9 cellular contexts compared by ENCODE assay signal in genomic region chr19:4122480-4122879, GRCh38. TPM values are rescaled to one million over a fixed set of nuclear protein-coding genes. Genes with fewer than 3 reads are reported as not detected.
DNase-seq lines count a peak whose midpoint lies in the region; ATAC-seq, FAIRE-seq and TF ChIP-seq lines count a peak whose summit lies in the region.
"Had no signal": no experiment of that assay in that cellular context is flagged by ENCODE, and none has a peak within 500 bp of the region (broad histone marks: within the 10 kb centered on the region; RNA-seq: fewer than 3 reads in every experiment).

No MANE protein-coding gene starts in this region.

- peak overlapping the region; percentile 59 to 94 for H3K9ac ChIP-seq in kidney (ENCODE audit: low read length in 2 of 2)

- ATAC-seq in activated CD8-positive, alpha-beta memory T cell treated with anti-CD3 and anti-CD28 coated beads, Interleukin-2, amount 10 ng/mL, durations not matched to agents 7 days and 5 days = no peak
- ATAC-seq in activated naive CD8-positive, alpha-beta T cell treated with anti-CD3 and anti-CD28 coated beads, Interleukin-2, amount 50 U/mL, for 24 hours = no peak

- H3K36me3 ChIP-seq in kidney (ENCODE audit: control insufficient read depth in 1 of 2, insufficient read depth in 2 of 2, low read length in 2 of 2) = no peaks in the 10 kb centered on the region

- no peak for DNase-seq in activated CD8-positive, alpha-beta memory T cell treated with anti-CD3 and anti-CD28 coated beads, Interleukin-2, amount 10 ng/mL, durations not matched to agents 7 days and 5 days
- DNase-seq in activated CD8-positive, alpha-beta memory T cell treated with anti-CD3 and anti-CD28 coated beads, Interleukin-2, amount 50 U/mL, for 4 hours = no peak
- no peak for DNase-seq in activated naive CD8-positive, alpha-beta T cell treated with anti-CD3 and anti-CD28 coated beads, Interleukin-2, amount 50 U/mL, for 24 hours
- DNase-seq in kidney (no peak), substantia nigra (lab: John Stamatoyannopoulos, UW) (no peak), HPDE6-E6E7 (ENCODE audit: extremely low spot score) (no peak), AG08396 (ENCODE audit: low spot score) (no peak), NCI-H2029 (lab: John Stamatoyannopoulos, UW) (no peak)
- DNase-seq: activated CD4-positive, alpha-beta T cell treated with anti-CD3 and anti-CD28 coated beads for 4 hours had no signal

- H3K4me1 ChIP-seq in kidney (ENCODE audit: control insufficient read depth in 1 of 2, insufficient read depth in 1 of 2, low read depth in 1 of 2, low read length in 2 of 2) = peaks cover 11 to 14% of the 10 kb centered on the region in 2 donors

- CTCF ChIA-PET in activated CD8-positive, alpha-beta memory T cell treated with anti-CD3 and anti-CD28 coated beads, Interleukin-2, amount 10 ng/mL, durations not matched to agents 7 days and 5 days (lab: Charles Lee) = no interaction called here

- no peak for TF ChIP-seq CTCF in kidney (IDR thresholded peaks at IDR 0.05; ENCODE audit: borderline replicate concordance, extremely low read depth, insufficient read depth)

- peak overlapping the region; percentile 87 for H3K27ac Mint-ChIP-seq in activated CD8-positive, alpha-beta memory T cell treated with anti-CD3 and anti-CD28 coated beads, Interleukin-2, amount 10 ng/mL, durations not matched to agents 7 days and 5 days
- H3K27ac Mint-ChIP-seq in activated naive CD8-positive, alpha-beta T cell treated with anti-CD3 and anti-CD28 coated beads, Interleukin-2, amount 50 U/mL, for 24 hours = peak overlapping the region; percentile 96

- H3K27ac ChIP-seq in kidney (ENCODE audit: low read depth in 2 of 2, low read length in 2 of 2) (no peak overlapping the region), substantia nigra (ENCODE audit: low read depth, low read length, poor library complexity, severe bottlenecking) (peak overlapping the region; percentile 72)

- peak overlapping the region; percentile 87 for H3K4me3 Mint-ChIP-seq in activated CD8-positive, alpha-beta memory T cell treated with anti-CD3 and anti-CD28 coated beads, Interleukin-2, amount 10 ng/mL, durations not matched to agents 7 days and 5 days
- H3K4me3 Mint-ChIP-seq in activated naive CD8-positive, alpha-beta T cell treated with anti-CD3 and anti-CD28 coated beads, Interleukin-2, amount 50 U/mL, for 24 hours = peak overlapping the region; percentile 95

- peaks cover 11% of the 10 kb centered on the region for H3K36me3 Mint-ChIP-seq in activated CD8-positive, alpha-beta memory T cell treated with anti-CD3 and anti-CD28 coated beads, Interleukin-2, amount 10 ng/mL, durations not matched to agents 7 days and 5 days
- peaks cover 6% of the 10 kb centered on the region for H3K36me3 Mint-ChIP-seq in activated naive CD8-positive, alpha-beta T cell treated with anti-CD3 and anti-CD28 coated beads, Interleukin-2, amount 50 U/mL, for 24 hours (ENCODE audit: low read depth)

- H3K4me1 Mint-ChIP-seq in activated CD8-positive, alpha-beta memory T cell treated with anti-CD3 and anti-CD28 coated beads, Interleukin-2, amount 10 ng/mL, durations not matched to agents 7 days and 5 days = peaks cover 29% of the 10 kb centered on the region
- H3K4me1 Mint-ChIP-seq in activated naive CD8-positive, alpha-beta T cell treated with anti-CD3 and anti-CD28 coated beads, Interleukin-2, amount 50 U/mL, for 24 hours = peaks cover 21% of the 10 kb centered on the region

- no peaks in the 10 kb centered on the region for H3K27me3 Mint-ChIP-seq in activated CD8-positive, alpha-beta memory T cell treated with anti-CD3 and anti-CD28 coated beads, Interleukin-2, amount 10 ng/mL, durations not matched to agents 7 days and 5 days
- no peaks in the 10 kb centered on the region for H3K27me3 Mint-ChIP-seq in activated naive CD8-positive, alpha-beta T cell treated with anti-CD3 and anti-CD28 coated beads, Interleukin-2, amount 50 U/mL, for 24 hours

- H3K4me3 ChIP-seq in kidney (ENCODE audit: low read length in 2 of 2) = peak overlapping the region; percentile 80 to 84

- FAIRE-seq in kidney (lab: Jason Lieb, UNC) = no peak

- H3K9me3 ChIP-seq in kidney (ENCODE audit: control insufficient read depth in 1 of 2, low read length in 2 of 2) = no peaks in the 10 kb centered on the region

- H3K9me3 Mint-ChIP-seq in activated CD8-positive, alpha-beta memory T cell treated with anti-CD3 and anti-CD28 coated beads, Interleukin-2, amount 10 ng/mL, durations not matched to agents 7 days and 5 days (ENCODE audit: low read depth) = no peaks in the 10 kb centered on the region
- H3K9me3 Mint-ChIP-seq in activated naive CD8-positive, alpha-beta T cell treated with anti-CD3 and anti-CD28 coated beads, Interleukin-2, amount 50 U/mL, for 24 hours = no peaks in the 10 kb centered on the region

- intact Hi-C loops in kidney (cut with DNase I) = no loop called here

RNA-seq across cellular contexts. Expression of gene MAP2K2, which starts 1.4 kb away (rescaled TPM):
- total RNA-seq in activated CD8-positive, alpha-beta memory T cell treated with anti-CD3 and anti-CD28 coated beads, Interleukin-2, amount 10 ng/mL, durations not matched to agents 7 days and 5 days = 100 to 1,000 TPM; 201 to 238 TPM
- 105 TPM for total RNA-seq in kidney
- 138 TPM for polyA plus RNA-seq in kidney (ENCODE audit: insufficient read depth, low read depth, low replicate concordance)

RNA-seq across cellular contexts. Expression of gene CREB3L3, which starts 31.0 kb away (rescaled TPM):
- total RNA-seq in activated CD8-positive, alpha-beta memory T cell treated with anti-CD3 and anti-CD28 coated beads, Interleukin-2, amount 10 ng/mL, durations not matched to agents 7 days and 5 days = under 1 TPM in 1 of 2 experiments, not detected in 1; 0.75 TPM
- not detected for total RNA-seq in kidney
- 7.4 TPM for polyA plus RNA-seq in kidney (ENCODE audit: insufficient read depth, low read depth, low replicate concordance)

RNA-seq across cellular contexts. Expression of gene ZBTB7A, which starts 55.8 kb away (rescaled TPM):
- 10 to 100 TPM; 67.4 to 72.6 TPM for total RNA-seq in activated CD8-positive, alpha-beta memory T cell treated with anti-CD3 and anti-CD28 coated beads, Interleukin-2, amount 10 ng/mL, durations not matched to agents 7 days and 5 days
- 53.2 TPM for total RNA-seq in kidney
- 8.9 TPM for polyA plus RNA-seq in kidney (ENCODE audit: insufficient read depth, low read depth, low replicate concordance)

RNA-seq across cellular contexts. Expression of gene SIRT6, which starts 59.9 kb away (rescaled TPM):
- 10 to 100 TPM; 37.5 to 37.8 TPM for total RNA-seq in activated CD8-positive, alpha-beta memory T cell treated with anti-CD3 and anti-CD28 coated beads, Interleukin-2, amount 10 ng/mL, durations not matched to agents 7 days and 5 days
- total RNA-seq in kidney = 27.3 TPM
- 27.0 TPM for polyA plus RNA-seq in kidney (ENCODE audit: insufficient read depth, low read depth, low replicate concordance)
